In the genomic region with DNA sequence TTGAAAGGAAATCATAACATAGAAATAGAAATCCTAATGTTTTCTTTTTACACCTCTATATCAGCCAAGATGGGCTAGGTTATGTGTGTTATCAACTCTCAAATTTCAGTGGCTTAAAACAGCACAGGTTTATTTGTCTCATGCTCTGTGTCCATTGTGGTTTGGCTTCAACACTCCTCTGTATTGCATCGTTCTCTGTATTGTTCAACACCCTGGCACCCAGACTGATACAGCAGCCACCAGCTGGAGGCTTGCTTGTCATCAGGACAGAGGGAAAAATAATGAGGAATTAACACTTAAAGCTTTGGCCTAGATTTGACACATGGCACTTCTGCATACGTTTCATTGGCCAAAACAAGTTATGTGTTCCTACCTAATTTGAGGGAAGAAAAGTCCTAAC, we compare ENCODE assay signal across 18 cellular contexts.
A peak's percentile ranks its signal among the peaks of the same experiment; 100 is the strongest.
DNase-seq lines count a peak whose midpoint lies in the region; ATAC-seq, FAIRE-seq and TF ChIP-seq lines count a peak whose summit lies in the region.
"Had no signal": no experiment of that assay in that cellular context is flagged by ENCODE, and none has a peak within 500 bp of the region (broad histone marks: within the 10 kb centered on the region; RNA-seq: fewer than 3 reads in every experiment).

No MANE protein-coding gene starts in this region.

- peak overlapping the region; percentile 51 for H3K27ac Mint-ChIP-seq in astrocyte (ENCODE audit: unreplicated experiment)
- H3K27ac Mint-ChIP-seq in T-helper 17 cell: no peak overlapping the region
- H3K27ac Mint-ChIP-seq: natural killer cell treated with Interleukin-12 subunit alpha and Interleukin-12 subunit beta and Interleukin-15 and Interleukin-18, amount 100 ng/mL, for 72 hours had no signal

- H3K27me3 ChIP-seq in MG63 (no peaks in the 10 kb centered on the region), astrocyte (ENCODE audit: insufficient read depth, low read length) (no peaks in the 10 kb centered on the region)
- H3K27me3 ChIP-seq: left lung had no signal

- FAIRE-seq in astrocyte (lab: Jason Lieb, UNC): no peak

- TF ChIP-seq CTCF in astrocyte (IDR thresholded peaks at IDR 0.05; ENCODE audit: insufficient read depth, low read depth, low read length): no peak

- H3K4me3 ChIP-seq in MG63 (no peak overlapping the region), astrocyte (ENCODE audit: insufficient read depth, low read depth, low read length) (no peak overlapping the region)
- H3K4me3 ChIP-seq: left lung had no signal

- H2AFZ ChIP-seq in astrocyte (ENCODE audit: low read depth, low read length): no peak overlapping the region

- H3K9ac ChIP-seq in astrocyte (ENCODE audit: low read length): no peak overlapping the region

- no peaks in the 10 kb centered on the region for H4K20me1 ChIP-seq in astrocyte (ENCODE audit: insufficient read depth, low read length)

- peaks cover 3% of the 10 kb centered on the region for H3K9me3 Mint-ChIP-seq in astrocyte (ENCODE audit: unreplicated experiment)

- DNase-seq in DMS153 (lab: John Stamatoyannopoulos, UW) (peak; percentile 55), DMS153 treated with DMSO at 0.1 percent for 48 hours (lab: John Stamatoyannopoulos, UW; ENCODE audit: unreplicated experiment) (no peak), MG63 (peak; percentile 3), astrocyte (ENCODE audit: low read depth) (peak; percentile 14), medulla oblongata (ENCODE audit: extremely low spot score) (peak; percentile 14), T-helper 17 cell (no peak), globus pallidus (ENCODE audit: low spot score) (no peak)
- DNase-seq: activated CD4-positive, alpha-beta T cell treated with anti-CD3 and anti-CD28 coated beads, Interleukin-2, amount 50 U/mL, for 4 hours; activated T-cell treated with anti-CD3 and anti-CD28 coated beads, Interleukin-2, amount 50 U/mL, for 4 hours; H7; KG1; left lung; NCI-H1694 treated with DMSO at 0.1 percent for 48 hours; stimulated activated CD4-positive, alpha-beta T cell treated with anti-CD3 and anti-CD28 coated beads, Interleukin-1b, Interleukin-23, amount 100 ng/mL, for 48 hours had no signal

- ATAC-seq in GM19467 (IDR thresholded peaks at IDR 0.05; ENCODE audit: unreplicated experiment): no peak
- no peak for ATAC-seq in T-helper 17 cell
- ATAC-seq: activated T-cell treated with anti-CD3 and anti-CD28 coated beads, Interleukin-2, amount 50 U/mL, for 4 hours; natural killer cell treated with Interleukin-12 subunit alpha and Interleukin-12 subunit beta and Interleukin-15 and Interleukin-18, amount 100 ng/mL, for 72 hours had no signal

- no peak overlapping the region for H3K4me2 ChIP-seq in astrocyte (ENCODE audit: low read length)

- H3K36me3 Mint-ChIP-seq in astrocyte (ENCODE audit: low read depth, unreplicated experiment) (peaks cover 3% of the 10 kb centered on the region), T-helper 17 cell (ENCODE audit: low read depth) (peaks cover 9% of the 10 kb centered on the region)
- H3K36me3 Mint-ChIP-seq: natural killer cell treated with Interleukin-12 subunit alpha and Interleukin-12 subunit beta and Interleukin-15 and Interleukin-18, amount 100 ng/mL, for 72 hours had no signal

- H3K36me3 ChIP-seq in MG63 (no peaks in the 10 kb centered on the region), astrocyte (ENCODE audit: insufficient read depth, low read length) (no peaks in the 10 kb centered on the region)

- no peaks in the 10 kb centered on the region for H3K79me2 ChIP-seq in astrocyte (ENCODE audit: insufficient read depth, low read length)

- no peak overlapping the region for H3K27ac ChIP-seq in astrocyte (ENCODE audit: low read depth, low read length)
- H3K27ac ChIP-seq: 22Rv1, left lung had no signal

- H3K9me3 ChIP-seq in MG63: no peaks in the 10 kb centered on the region
- no peaks in the 10 kb centered on the region for H3K9me3 ChIP-seq in astrocyte (ENCODE audit: insufficient read depth, low read depth, low read length)
- no peaks in the 10 kb centered on the region for H3K9me3 ChIP-seq in T-helper 17 cell (ENCODE audit: control insufficient read depth, low read length, poor library complexity, severe bottlenecking)
- H3K9me3 ChIP-seq: left lung had no signal

- H3K4me3 Mint-ChIP-seq in astrocyte (ENCODE audit: unreplicated experiment) (no peak overlapping the region), T-helper 17 cell (no peak overlapping the region)
- H3K4me3 Mint-ChIP-seq: activated T-cell treated with anti-CD3 and anti-CD28 coated beads, Interleukin-2, amount 50 U/mL, for 4 hours; CD14-positive monocyte; natural killer cell treated with Interleukin-12 subunit alpha and Interleukin-12 subunit beta and Interleukin-15 and Interleukin-18, amount 100 ng/mL, for 72 hours had no signal

- no peaks in the 10 kb centered on the region for H3K4me1 ChIP-seq in astrocyte (ENCODE audit: insufficient read depth, low read length)
- H3K4me1 ChIP-seq: left lung had no signal

- H3K4me1 Mint-ChIP-seq in astrocyte (ENCODE audit: low read depth, unreplicated experiment): peaks cover 9% of the 10 kb centered on the region
- no peaks in the 10 kb centered on the region for H3K4me1 Mint-ChIP-seq in T-helper 17 cell

- H3K27me3 Mint-ChIP-seq in astrocyte (ENCODE audit: low read depth, unreplicated experiment): no peaks in the 10 kb centered on the region
- no peaks in the 10 kb centered on the region for H3K27me3 Mint-ChIP-seq in T-helper 17 cell
- H3K27me3 Mint-ChIP-seq: natural killer cell treated with Interleukin-12 subunit alpha and Interleukin-12 subunit beta and Interleukin-15 and Interleukin-18, amount 100 ng/mL, for 72 hours had no signal

Comparison
In these comparisons a context has a peak if more than half of its experiments do, and no peak if none do; other contexts are left out.
1. DNase-seq: peak in DMS153 (single experiment), MG63 (single experiment), astrocyte (single experiment) and medulla oblongata (single experiment); none in DMS153 treated with DMSO at 0.1 percent for 48 hours (single experiment), T-helper 17 cell (0 of 3) and globus pallidus (single experiment).